Comparison of ENCODE assay signal across 8 cellular contexts in the genomic region with DNA sequence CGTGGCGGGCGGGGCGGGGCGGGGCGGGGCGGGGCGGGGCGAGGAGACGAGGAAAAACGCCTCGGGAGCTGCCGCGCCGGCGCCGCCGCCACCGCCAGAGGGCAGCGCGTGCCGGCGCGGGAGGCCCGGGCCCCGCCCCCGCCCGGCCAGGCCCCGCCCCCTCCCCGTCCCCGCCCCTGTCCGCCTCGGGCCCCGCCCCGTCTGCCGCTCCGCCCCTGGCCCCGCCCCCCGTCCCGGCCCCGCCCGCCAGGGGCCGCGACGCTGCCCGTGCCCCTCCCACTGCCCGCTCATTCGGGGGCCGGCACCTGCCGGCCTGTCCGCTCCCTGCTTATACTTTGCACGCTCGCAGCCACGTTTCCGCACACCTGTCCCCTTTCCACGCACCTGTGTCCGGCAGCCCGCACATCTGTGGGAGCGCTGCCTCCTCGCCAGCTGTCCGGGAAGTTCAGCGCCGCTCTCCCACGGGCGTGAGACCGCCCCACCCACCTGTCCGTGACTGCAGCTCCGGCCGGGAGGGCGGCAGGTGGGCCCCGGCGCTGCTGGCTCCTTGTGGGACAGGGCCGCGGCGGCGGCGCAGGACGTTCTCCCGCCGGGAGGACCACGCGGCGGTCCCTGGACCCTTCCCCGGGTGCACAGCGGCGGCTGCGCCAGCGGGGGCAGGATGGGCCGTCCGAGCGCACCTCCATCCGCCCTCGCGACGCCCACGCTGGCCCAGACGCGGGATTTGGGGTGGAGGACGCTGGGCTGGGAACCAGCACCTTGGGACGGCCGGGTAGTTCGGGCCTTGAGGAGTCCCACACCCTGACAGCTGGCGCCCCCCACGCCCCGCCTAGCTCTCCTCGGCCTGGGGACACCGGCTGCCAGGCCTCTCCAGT. TPM values are rescaled to one million over a fixed set of nuclear protein-coding genes. Genes with fewer than 3 reads are reported as not detected.
DNase-seq lines count a peak whose midpoint lies in the region; ATAC-seq and TF ChIP-seq lines count a peak whose summit lies in the region.

No MANE protein-coding gene starts in this region.

- peak overlapping the region; percentile 20 to 71 (median 64); a peak in 19 of 22 replicates for H3K9ac ChIP-seq in BLaER1 treated with 17β-estradiol and CSF1 and Interleukin-3, amounts not matched to agents 10 nM and 100 nM

- H3K27ac ChIP-seq in BLaER1 treated with 17β-estradiol and CSF1 and Interleukin-3, amounts not matched to agents 10 nM and 100 nM = peak overlapping the region in 9 of 11 experiments; percentile 25 to 64 (median 43); a peak in 14 of 22 replicates

- POLR2A ChIA-PET in activated CD4-positive, alpha-beta T cell treated with anti-CD3 and anti-CD28 coated beads, Interleukin-2, amount 10 ng/mL, durations not matched to agents 7 days and 5 days (lab: Charles Lee) = no interaction called here

- TF ChIP-seq POLR2A in lower leg skin (IDR thresholded peaks at IDR 0.05) = no peak

- H3K4me1 Mint-ChIP-seq in activated CD4-positive, alpha-beta T cell treated with anti-CD3 and anti-CD28 coated beads, Interleukin-2, amount 10 ng/mL, durations not matched to agents 7 days and 5 days = peaks cover 20% of the 10 kb centered on the region

- 0 to 2% methylated on average over 17 to 22 of the region's 107 CpGs for WGBS in lower leg skin, 2 donors

- DNase-seq in M059J (ENCODE audit: low read depth) = peak; percentile 34
- DNase-seq in activated CD4-positive, alpha-beta T cell treated with anti-CD3 and anti-CD28 coated beads, Interleukin-2, amount 10 ng/mL, durations not matched to agents 7 days and 5 days = peak; percentile 72
- peak; percentile 70 for DNase-seq in dermis blood vessel endothelial cell
- DNase-seq in lower leg skin (ENCODE audit: low spot score in 2 of 2) = peak; percentile 45 to 95
- DNase-seq in stimulated activated CD4-positive, alpha-beta T cell treated with anti-CD3 and anti-CD28 coated beads, Interleukin-4, amount 100 ng/mL, for 4 hours = peak; percentile 60 to 79
- DNase-seq in NCI-H1694 treated with DMSO at 0.1 percent for 48 hours (lab: John Stamatoyannopoulos, UW) = no peak

- intact Hi-C loops in lower leg skin (cut with DNase I; ENCODE audit: low total_unique reads) = no loop called here

- H3K4me1 ChIP-seq in BLaER1 treated with 17β-estradiol and CSF1 and Interleukin-3, amounts not matched to agents 10 nM and 100 nM = peaks cover 46 to 56% (median 50%) of the 10 kb centered on the region in 10 experiments

- peaks cover 0 to 56% (median 45%) of the 10 kb centered on the region in 11 experiments; a peak in 19 of 22 replicates for H4K20me1 ChIP-seq in BLaER1 treated with 17β-estradiol and CSF1 and Interleukin-3, amounts not matched to agents 10 nM and 100 nM

- H3K9me3 Mint-ChIP-seq in activated CD4-positive, alpha-beta T cell treated with anti-CD3 and anti-CD28 coated beads, Interleukin-2, amount 10 ng/mL, durations not matched to agents 7 days and 5 days = no peaks in the 10 kb centered on the region

- H3K27me3 ChIP-seq in BLaER1 treated with 17β-estradiol and CSF1 and Interleukin-3, amounts not matched to agents 10 nM and 100 nM = peaks cover 51 to 60% (median 60%) of the 10 kb centered on the region in 11 experiments

- H3K9me3 ChIP-seq in BLaER1 treated with 17β-estradiol and CSF1 and Interleukin-3, amounts not matched to agents 10 nM and 100 nM (replicated peaks in 1 of 11) = peaks cover 0 to 7% (median 0%) of the 10 kb centered on the region in 11 experiments; a peak in 2 of 22 replicates

- H3K36me3 Mint-ChIP-seq in activated CD4-positive, alpha-beta T cell treated with anti-CD3 and anti-CD28 coated beads, Interleukin-2, amount 10 ng/mL, durations not matched to agents 7 days and 5 days (ENCODE audit: low read depth) = peaks cover 1% of the 10 kb centered on the region

- peaks cover 0 to 20% (median 11%) of the 10 kb centered on the region in 11 experiments; a peak in 10 of 22 replicates for H3K36me3 ChIP-seq in BLaER1 treated with 17β-estradiol and CSF1 and Interleukin-3, amounts not matched to agents 10 nM and 100 nM

- ATAC-seq in GM19463 (IDR thresholded peaks at IDR 0.05; ENCODE audit: unreplicated experiment) = peak; percentile 28

- H3K4me2 ChIP-seq in BLaER1 treated with 17β-estradiol and CSF1 and Interleukin-3, amounts not matched to agents 10 nM and 100 nM = peak overlapping the region; percentile 88 to 100 (median 99)

- H3K27ac Mint-ChIP-seq in activated CD4-positive, alpha-beta T cell treated with anti-CD3 and anti-CD28 coated beads, Interleukin-2, amount 10 ng/mL, durations not matched to agents 7 days and 5 days = peak overlapping the region; percentile 96

- CTCF ChIA-PET in activated CD4-positive, alpha-beta T cell treated with anti-CD3 and anti-CD28 coated beads, Interleukin-2, amount 10 ng/mL, durations not matched to agents 7 days and 5 days (lab: Charles Lee) = interaction anchor here (0.6 to 1.3 kb wide), 5 partner anchors 23 to 259 kb away, joined by 3 to 4 read pairs (median 3); partner anchors contain the start of gene IDUA

- peak overlapping the region; percentile 80 for H3K4me3 Mint-ChIP-seq in activated CD4-positive, alpha-beta T cell treated with anti-CD3 and anti-CD28 coated beads, Interleukin-2, amount 10 ng/mL, durations not matched to agents 7 days and 5 days

- TF ChIP-seq CTCF in lower leg skin (IDR thresholded peaks at IDR 0.05) = no peak

- H3K4me3 ChIP-seq in BLaER1 treated with 17β-estradiol and CSF1 and Interleukin-3, amounts not matched to agents 10 nM and 100 nM = peak overlapping the region; percentile 56 to 74 (median 66)
- peak overlapping the region; percentile 46 for H3K4me3 ChIP-seq in lower leg skin (ENCODE audit: low read depth, poor library complexity, severe bottlenecking)

- H3K27me3 Mint-ChIP-seq in activated CD4-positive, alpha-beta T cell treated with anti-CD3 and anti-CD28 coated beads, Interleukin-2, amount 10 ng/mL, durations not matched to agents 7 days and 5 days = peaks cover 27% of the 10 kb centered on the region

RNA-seq across cellular contexts. Expression of gene FGFRL1, which starts 1.5 kb away (rescaled TPM):
- 45.3 and 82.5 TPM in 2 replicates for total RNA-seq in M059J (2014; rRNA removed; shearing (Covaris generic))
- total RNA-seq in activated CD4-positive, alpha-beta T cell treated with anti-CD3 and anti-CD28 coated beads, Interleukin-2, amount 10 ng/mL, durations not matched to agents 7 days and 5 days = 10 to 100 TPM; 10.5 to 10.6 TPM
- 12.8 and 20.8 TPM in 2 replicates for total RNA-seq in dermis blood vessel endothelial cell
- total RNA-seq in lower leg skin = 10 to 100 TPM in 2 of 4 donors, 1 to 10 TPM in 2; 7.4 to 13.7 (median 10.7) TPM

RNA-seq across cellular contexts. Expression of gene SLC26A1, which starts 16.7 kb away (rescaled TPM):
- total RNA-seq in M059J (2014; rRNA removed; shearing (Covaris generic)) = not detected in 2 replicates
- total RNA-seq in activated CD4-positive, alpha-beta T cell treated with anti-CD3 and anti-CD28 coated beads, Interleukin-2, amount 10 ng/mL, durations not matched to agents 7 days and 5 days = under 1 TPM; 0.17 to 0.48 TPM
- total RNA-seq in dermis blood vessel endothelial cell = 0.19 TPM in 1 of 2 replicates, not detected in the other
- total RNA-seq in lower leg skin = under 1 TPM in 3 of 4 donors, not detected in 1; 0.15 to 0.61 (median 0.19) TPM

RNA-seq across cellular contexts. Expression of gene IDUA, which starts 23.0 kb away (rescaled TPM):
- 3.4 and 11.9 TPM in 2 replicates for total RNA-seq in M059J (2014; rRNA removed; shearing (Covaris generic))
- 10 to 100 TPM; 35.0 to 43.3 TPM for total RNA-seq in activated CD4-positive, alpha-beta T cell treated with anti-CD3 and anti-CD28 coated beads, Interleukin-2, amount 10 ng/mL, durations not matched to agents 7 days and 5 days
- total RNA-seq in dermis blood vessel endothelial cell = 14.1 and 19.6 TPM in 2 replicates
- 10 to 100 TPM in 2 of 4 donors, 1 to 10 TPM in 2; 6.0 to 13.4 (median 11.1) TPM for total RNA-seq in lower leg skin

RNA-seq across cellular contexts. Expression of gene DGKQ, which starts 36.5 kb away (rescaled TPM):
- 4.8 and 9.3 TPM in 2 replicates for total RNA-seq in M059J (2014; rRNA removed; shearing (Covaris generic))
- 10 to 100 TPM; 20.5 to 21.3 TPM for total RNA-seq in activated CD4-positive, alpha-beta T cell treated with anti-CD3 and anti-CD28 coated beads, Interleukin-2, amount 10 ng/mL, durations not matched to agents 7 days and 5 days
- 28.2 and 28.9 TPM in 2 replicates for total RNA-seq in dermis blood vessel endothelial cell
- total RNA-seq in lower leg skin = 10 to 100 TPM; 18.4 to 30.7 (median 22.4) TPM
